Comparison of ENCODE assay signal across 18 cellular contexts in the genomic region with DNA sequence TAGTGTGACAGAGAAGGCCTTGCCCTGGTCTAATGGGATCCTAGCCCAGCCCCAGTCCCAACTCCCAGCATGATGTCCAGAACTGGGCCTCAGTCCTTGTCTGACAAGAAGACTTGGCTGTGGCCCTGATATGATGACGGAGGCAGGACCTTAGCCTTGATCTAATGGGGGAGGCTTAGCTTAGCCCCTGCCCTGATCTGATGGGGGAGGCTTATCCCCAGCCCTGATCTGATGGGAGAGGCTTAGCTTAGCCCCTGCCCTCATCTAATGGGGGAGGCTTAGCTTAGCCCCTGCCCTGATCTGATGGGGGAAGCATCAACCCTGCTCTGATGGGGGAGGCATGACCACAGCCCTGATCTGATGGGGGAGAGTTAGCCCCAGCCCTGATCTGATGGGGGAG. TPM values are rescaled to one million over a fixed set of nuclear protein-coding genes. Genes with fewer than 3 reads are reported as not detected.
DNase-seq lines count a peak whose midpoint lies in the region; TF ChIP-seq lines count a peak whose summit lies in the region.
"Had no signal": no experiment of that assay in that cellular context is flagged by ENCODE, and none has a peak within 500 bp of the region (broad histone marks: within the 10 kb centered on the region; RNA-seq: fewer than 3 reads in every experiment).

No MANE protein-coding gene starts in this region.

- TF ChIP-seq POLR2A in spleen (IDR thresholded peaks at IDR 0.05): no peak

- H3K4me3 ChIP-seq in right atrium auricular region: no peak overlapping the region
- no peak overlapping the region for H3K4me3 ChIP-seq in spleen
- H3K4me3 ChIP-seq: A549 had no signal

- H3K36me3 ChIP-seq in right atrium auricular region: no peaks in the 10 kb centered on the region
- peaks cover 0 to 37% (median 0%) of the 10 kb centered on the region in 6 donors for H3K36me3 ChIP-seq in spleen

- DNase-seq in cardiac septum (ENCODE audit: low spot score): peak; percentile 49
- DNase-seq in right atrium auricular region (ENCODE audit: low spot score): no peak
- no peak for DNase-seq in RWPE1 (ENCODE audit: low spot score)
- DNase-seq in islet precursor cell: peak; percentile 34
- DNase-seq in spleen: peak; percentile 49
- no peak for DNase-seq in RKO (ENCODE audit: low spot score)
- no peak for DNase-seq in AG08395 (ENCODE audit: low spot score)
- no peak for DNase-seq in NCI-H1694 treated with DMSO at 0.1 percent for 48 hours (lab: John Stamatoyannopoulos, UW)
- DNase-seq: COR-L47; DMS153; GOT3; KG1; NCI-H1436 treated with DMSO at 0.1 percent for 48 hours; NCI-H2227 treated with DMSO at 0.1 percent for 48 hours; NCI-H524 treated with DMSO at 0.1 percent for 48 hours; NK-92 treated with Interleukin-12 subunit alpha and Interleukin-12 subunit beta, amount 100 ng/mL, for 24 hours; OCI-M1 had no signal

- no peaks in the 10 kb centered on the region for H3K27me3 ChIP-seq in right atrium auricular region
- peaks cover 0 to 5% (median 0%) of the 10 kb centered on the region in 7 donors for H3K27me3 ChIP-seq in spleen (replicated peaks in 1 of 7)

- no peak overlapping the region for H3K27ac ChIP-seq in right atrium auricular region
- peak overlapping the region; percentile 81 for H3K27ac ChIP-seq in RWPE1
- H3K27ac ChIP-seq in spleen: no peak overlapping the region
- H3K27ac ChIP-seq: A549 had no signal

- POLR2A ChIA-PET in RWPE1 (lab: Yijun Ruan, JAX; ENCODE audit: low non-redundant PET): interaction anchor here (0.5 to 1.1 kb wide), 3 partner anchors 18 to 173 kb away, joined by 4 to 13 read pairs (median 4); partner anchors contain the start of gene ZDHHC12

- CTCF ChIA-PET in RWPE1 (lab: Yijun Ruan, JAX): interaction anchor here (0.6 to 0.8 kb wide), 4 partner anchors 11 to 247 kb away, joined by 3 to 8 read pairs (median 5); no protein-coding TSS in a partner anchor

- 84 to 100% (median 100%) methylated on average over 1 of the region's 1 CpG for WGBS in spleen, 5 donors

- H3K9me3 ChIP-seq in right atrium auricular region (no peaks in the 10 kb centered on the region), spleen (no peaks in the 10 kb centered on the region)
- H3K9me3 ChIP-seq: A549 had no signal

- no peak for TF ChIP-seq CTCF in right atrium auricular region (IDR thresholded peaks at IDR 0.05)
- no peak for TF ChIP-seq CTCF in RWPE1 (conservative IDR thresholded peaks at IDR 0.05; ENCODE audit: low read depth)
- no peak for TF ChIP-seq CTCF in spleen (IDR thresholded peaks at IDR 0.05 in 8 of 11, conservative IDR thresholded peaks at IDR 0.05 in 3 of 11)

- intact Hi-C loops in cardiac septum (cut with DNase I) (no loop called here), spleen (cut with DNase I; ENCODE audit: low total_unique reads) (no loop called here)

- H3K4me1 ChIP-seq in right atrium auricular region: peaks cover 0 to 12% of the 10 kb centered on the region in 2 donors
- peaks cover 3 to 33% (median 22%) of the 10 kb centered on the region in 6 donors for H3K4me1 ChIP-seq in spleen

RNA-seq across cellular contexts. Expression of gene PKN3, which starts 3.7 kb away (rescaled TPM):
- total RNA-seq in cardiac septum (6.2 TPM), right atrium auricular region (1 to 10 TPM; 4.5 to 8.6 TPM), spleen (10 to 100 TPM in 4 of 7 donors, 1 to 10 TPM in 3; 5.6 to 18.5 (median 10.0) TPM)
- 10 to 100 TPM in 1 of 3 donors, 1 to 10 TPM in 2; 4.1 to 15.1 (median 9.5) TPM for polyA plus RNA-seq in spleen

RNA-seq across cellular contexts. Expression of gene SET, which starts 17.0 kb away (rescaled TPM):
- 212 TPM for total RNA-seq in cardiac septum
- total RNA-seq in right atrium auricular region: 100 to 1,000 TPM; 104 to 125 TPM
- total RNA-seq in spleen: 100 to 1,000 TPM; 140 to 251 (median 216) TPM
- polyA plus RNA-seq in spleen: 100 to 1,000 TPM; 127 to 159 (median 158) TPM

RNA-seq across cellular contexts. Expression of gene ZDHHC12, which starts 17.9 kb away (rescaled TPM):
- total RNA-seq in cardiac septum (7.4 TPM), right atrium auricular region (10 to 100 TPM; 22.8 to 24.4 TPM), spleen (10 to 100 TPM; 21.5 to 73.4 (median 24.4) TPM)
- 10 to 100 TPM; 31.7 to 51.0 (median 41.5) TPM for polyA plus RNA-seq in spleen

RNA-seq across cellular contexts. Expression of gene DYNC2I2, which starts 49.4 kb away (rescaled TPM):
- total RNA-seq in cardiac septum (29.6 TPM), right atrium auricular region (10 to 100 TPM; 23.1 to 33.1 TPM), spleen (10 to 100 TPM; 19.0 to 38.0 (median 25.8) TPM)
- 10 to 100 TPM; 40.6 to 61.6 (median 53.8) TPM for polyA plus RNA-seq in spleen

Comparison
In these comparisons a context has a peak if more than half of its experiments do, and no peak if none do; other contexts are left out.
1. DNase-seq: peak in cardiac septum (single experiment), islet precursor cell (single experiment) and spleen (single experiment); none in right atrium auricular region (single experiment), RWPE1 (single experiment), RKO (single experiment), AG08395 (single experiment) and NCI-H1694 treated with DMSO at 0.1 percent for 48 hours (single experiment).